In the genomic region with DNA sequence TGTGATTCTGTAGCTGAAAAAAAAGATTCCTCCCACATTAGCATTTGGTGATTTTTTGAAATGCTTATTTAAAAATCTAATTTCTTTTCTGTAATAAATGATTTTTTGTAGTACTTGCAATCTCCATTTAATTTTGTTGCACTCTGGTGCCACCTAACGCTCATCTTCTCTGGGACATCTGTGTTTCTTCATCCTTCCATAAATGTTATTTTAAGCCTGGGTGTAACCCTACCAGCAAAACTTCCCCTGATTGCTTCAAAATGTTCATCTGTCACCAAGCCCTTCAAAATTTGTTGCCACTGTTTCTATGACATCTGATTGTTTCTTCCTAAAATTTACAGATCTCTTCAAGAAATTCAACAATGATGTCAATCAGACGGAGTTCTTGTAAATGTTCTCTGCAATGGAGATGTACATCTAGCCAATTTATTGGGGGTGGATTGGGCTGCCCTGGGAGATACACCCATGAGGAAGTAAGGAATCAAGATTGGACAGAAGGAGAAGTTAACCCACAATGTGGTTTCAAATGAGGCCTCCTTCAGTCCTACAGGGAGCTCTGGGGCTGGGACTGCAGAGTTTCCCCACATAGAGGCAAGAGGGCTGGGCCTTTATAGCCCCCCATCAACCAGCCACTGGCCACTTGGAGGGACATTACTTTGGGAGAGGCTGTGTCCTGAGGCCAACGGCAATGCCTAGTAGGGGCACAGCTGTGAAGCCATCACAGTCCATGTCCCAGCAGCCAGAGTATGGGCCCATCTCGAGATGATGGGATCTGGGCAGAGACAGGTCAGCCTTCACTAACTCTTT, we compare ENCODE assay signal across 8 cellular contexts. TPM values are rescaled to one million over a fixed set of nuclear protein-coding genes. Genes with fewer than 3 reads are reported as not detected.
DNase-seq lines count a peak whose midpoint lies in the region; ATAC-seq and TF ChIP-seq lines count a peak whose summit lies in the region.

No MANE protein-coding gene starts in this region.

- no peak overlapping the region for H3K4me3 ChIP-seq in testis

- WGBS in testis, 2 donors: 70 to 78% methylated on average over 4 of the region's 4 CpGs

- no peak for TF ChIP-seq POLR2A in testis (IDR thresholded peaks at IDR 0.05)

- no peak for ATAC-seq in GM19455 (IDR thresholded peaks at IDR 0.05; ENCODE audit: unreplicated experiment)

- no peaks in the 10 kb centered on the region for H3K9me3 ChIP-seq in testis

- TF ChIP-seq CTCF in GM13976 (IDR thresholded peaks at IDR 0.05; ENCODE audit: borderline replicate concordance, control extremely low read depth, extremely low read depth, insufficient read depth, missing control alignments) (peak; percentile 42), testis (IDR thresholded peaks at IDR 0.05) (peak in 1 of 3 experiments; percentile 9)

- H3K36me3 ChIP-seq in testis (ENCODE audit: low read depth, missing control alignments): no peaks in the 10 kb centered on the region

- H3K27ac ChIP-seq in testis: no peak overlapping the region

- DNase-seq in ACHN (peak; percentile 37), GM13976 (ENCODE audit: low spot score) (no peak), RPMI8226 (peak; percentile 55), fibroblast of peridontal ligament (ENCODE audit: extremely low read depth) (peak; percentile 68), testis (peak; percentile 32)
- no peak for DNase-seq in effector CD4-positive, alpha-beta T cell
- DNase-seq in stimulated activated CD4-positive, alpha-beta T cell treated with anti-CD3 and anti-CD28 coated beads, Interleukin-12 subunit alpha, Interleukin-12 subunit beta, amount 100 ng/mL, for 4 hours: no peak

- intact Hi-C loops in testis (cut with DNase I; ENCODE audit: low total_unique reads): no loop called here

- H3K4me1 ChIP-seq in testis: no peaks in the 10 kb centered on the region

- in situ Hi-C loops in ACHN (cut with HindIII; ENCODE audit: low pct_ligation_motif_present, low pct_unique_long_range_greater_than_20kb, low sequenced_read_pairs) (no loop called here), GM13976 (cut with MboI; ENCODE audit: low sequenced_read_pairs, unreplicated experiment) (loop anchor here (5.0 kb wide), 1 partner anchor 294 kb away; no protein-coding TSS in a partner anchor)

- no peaks in the 10 kb centered on the region for H3K27me3 ChIP-seq in testis

RNA-seq across cellular contexts. Expression of gene MCTP1, which starts 23.3 kb away (rescaled TPM):
- 10 to 100 TPM in 1 of 2 donors, 1 to 10 TPM in 1; 9.7 to 15.5 TPM for total RNA-seq in testis
- polyA plus RNA-seq in testis (ENCODE audit: insufficient read depth, low read depth, low replicate concordance): 7.4 TPM

Comparison
In these comparisons a context has a peak if more than half of its experiments do, and no peak if none do; other contexts are left out.
1. DNase-seq: peak in ACHN (single experiment), RPMI8226 (single experiment), fibroblast of peridontal ligament (single experiment) and testis (single experiment); none in GM13976 (single experiment), effector CD4-positive, alpha-beta T cell (single experiment) and stimulated activated CD4-positive, alpha-beta T cell treated with anti-CD3 and anti-CD28 coated beads, Interleukin-12 subunit alpha, Interleukin-12 subunit beta, amount 100 ng/mL, for 4 hours (single experiment).